Comparison of ENCODE assay signal across 1 cellular context in genomic region chr16:20807822-20808207, GRCh38.
A peak's percentile ranks its signal among the peaks of the same experiment; 100 is the strongest.
TF ChIP-seq lines count a peak whose summit lies in the region.

No MANE protein-coding gene starts in this region.

TF ChIP-seq in K562, 482 proteins besides CTCF, POLR2A, EP300 and RAD21:
- no peak for TF ChIP-seq CHAMP1 (IDR thresholded peaks at IDR 0.05)
- no peak for TF ChIP-seq DDX20 (tag; IDR thresholded peaks at IDR 0.05; ENCODE audit: low read depth)
- TF ChIP-seq, protein P1, sequence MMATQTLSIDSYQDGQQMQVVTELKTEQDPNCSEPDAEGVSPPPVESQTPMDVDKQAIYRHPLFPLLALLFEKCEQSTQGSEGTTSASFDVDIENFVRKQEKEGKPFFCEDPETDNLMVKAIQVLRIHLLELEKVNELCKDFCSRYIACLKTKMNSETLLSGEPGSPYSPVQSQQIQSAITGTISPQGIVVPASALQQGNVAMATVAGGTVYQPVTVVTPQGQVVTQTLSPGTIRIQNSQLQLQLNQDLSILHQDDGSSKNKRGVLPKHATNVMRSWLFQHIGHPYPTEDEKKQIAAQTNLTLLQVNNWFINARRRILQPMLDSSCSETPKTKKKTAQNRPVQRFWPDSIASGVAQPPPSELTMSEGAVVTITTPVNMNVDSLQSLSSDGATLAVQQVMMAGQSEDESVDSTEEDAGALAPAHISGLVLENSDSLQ (IDR thresholded peaks at IDR 0.05), result no peak
- no peak for TF ChIP-seq NELFE (IDR thresholded peaks at IDR 0.05; ENCODE audit: insufficient read depth, insufficient read length)
- TF ChIP-seq RBBP5 (IDR thresholded peaks at IDR 0.05; ENCODE audit: borderline replicate concordance, insufficient read depth, low read length, poor library complexity, severe bottlenecking), result peak; percentile 23
- no peak for TF ChIP-seq ADNP (tag; IDR thresholded peaks at IDR 0.05)
- peak; percentile 38 for TF ChIP-seq KDM5B (IDR thresholded peaks at IDR 0.05; ENCODE audit: insufficient replicate concordance, low read depth, low read length)
- TF ChIP-seq CHD1 (IDR thresholded peaks at IDR 0.05; ENCODE audit: low read length), result peak; percentile 5
- TF ChIP-seq ZNF316 (IDR thresholded peaks at IDR 0.05), result no peak
- TF ChIP-seq POLR2AphosphoS2 (IDR thresholded peaks at IDR 0.05; ENCODE audit: low read length), result 0 out of 2 replicates have a peak, but pooled peaks have one; percentile 52
- no peak for TF ChIP-seq SP2 (IDR thresholded peaks at IDR 0.05; ENCODE audit: extremely low read depth, low read depth, low read length, poor library complexity, severe bottlenecking)
- no peak for TF ChIP-seq HMG20A (CRISPR knock-in tag; conservative IDR thresholded peaks at IDR 0.05)
- no peak for TF ChIP-seq FOS (IDR thresholded peaks at IDR 0.05; ENCODE audit: extremely low read depth, insufficient read length)
- peak; percentile 36; the same call in 1 of the 2 replicates for TF ChIP-seq ZNF24 (IDR thresholded peaks at IDR 0.05)
- TF ChIP-seq, protein P2, sequence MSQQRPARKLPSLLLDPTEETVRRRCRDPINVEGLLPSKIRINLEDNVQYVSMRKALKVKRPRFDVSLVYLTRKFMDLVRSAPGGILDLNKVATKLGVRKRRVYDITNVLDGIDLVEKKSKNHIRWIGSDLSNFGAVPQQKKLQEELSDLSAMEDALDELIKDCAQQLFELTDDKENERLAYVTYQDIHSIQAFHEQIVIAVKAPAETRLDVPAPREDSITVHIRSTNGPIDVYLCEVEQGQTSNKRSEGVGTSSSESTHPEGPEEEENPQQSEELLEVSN (IDR thresholded peaks at IDR 0.05; ENCODE audit: borderline replicate concordance in 1 of 2, extremely low read depth in 1 of 2, insufficient read depth in 1 of 2, insufficient read length in 1 of 2, low read depth in 1 of 2, low read length in 1 of 2, poor library complexity in 1 of 2, severe bottlenecking in 1 of 2), result no peak
- no peak for TF ChIP-seq GATAD2B (IDR thresholded peaks at IDR 0.05; ENCODE audit: borderline replicate concordance)
- no peak for TF ChIP-seq KLF16 (IDR thresholded peaks at IDR 0.05)
- TF ChIP-seq, protein P3, sequence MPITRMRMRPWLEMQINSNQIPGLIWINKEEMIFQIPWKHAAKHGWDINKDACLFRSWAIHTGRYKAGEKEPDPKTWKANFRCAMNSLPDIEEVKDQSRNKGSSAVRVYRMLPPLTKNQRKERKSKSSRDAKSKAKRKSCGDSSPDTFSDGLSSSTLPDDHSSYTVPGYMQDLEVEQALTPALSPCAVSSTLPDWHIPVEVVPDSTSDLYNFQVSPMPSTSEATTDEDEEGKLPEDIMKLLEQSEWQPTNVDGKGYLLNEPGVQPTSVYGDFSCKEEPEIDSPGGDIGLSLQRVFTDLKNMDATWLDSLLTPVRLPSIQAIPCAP (CRISPR knock-in tag; IDR thresholded peaks at IDR 0.05; ENCODE audit: borderline replicate concordance), result no peak
